Comparison of ENCODE assay signal across 16 cellular contexts in genomic region chr18:21272016-21272582, GRCh38. TPM values are rescaled to one million over a fixed set of nuclear protein-coding genes. Genes with fewer than 3 reads are reported as not detected.
DNase-seq lines count a peak whose midpoint lies in the region; ATAC-seq, FAIRE-seq and TF ChIP-seq lines count a peak whose summit lies in the region.
"Had no signal": no experiment of that assay in that cellular context is flagged by ENCODE, and none has a peak within 500 bp of the region (broad histone marks: within the 10 kb centered on the region; RNA-seq: fewer than 3 reads in every experiment).

No MANE protein-coding gene starts in this region.

- DNase-seq in D721Med (ENCODE audit: insufficient read length, low spot score) (no peak), LHCN-M2 (ENCODE audit: low read depth) (peak; percentile 58), dermis blood vessel endothelial cell (peak; percentile 53), neural crest cell (ENCODE audit: low read depth, low spot score) (no peak), vagina (ENCODE audit: extremely low spot score in 2 of 2) (no peak), aorta (no peak), H7 (no peak)
- DNase-seq: AML-193; CD4-positive, alpha-beta T cell; NCI-H1048; NCI-H2227 treated with DMSO at 0.1 percent for 48 hours; NCI-H526; OCI-M1; RPMI8226 had no signal

- H3K4me1 ChIP-seq in vagina = no peaks in the 10 kb centered on the region
- H3K4me1 ChIP-seq in aorta (ENCODE audit: control insufficient read depth in 1 of 2, insufficient read depth in 2 of 2, low read length in 2 of 2) = no peaks in the 10 kb centered on the region

- H3K36me3 ChIP-seq in vagina (no peaks in the 10 kb centered on the region), aorta (ENCODE audit: control insufficient read depth in 1 of 2, insufficient read depth in 2 of 2, low read length in 1 of 2) (no peaks in the 10 kb centered on the region), H7 (replicated peaks; ENCODE audit: control insufficient read depth, insufficient read depth, low read length) (no peaks in the 10 kb centered on the region)

- FAIRE-seq in D721Med (lab: Jason Lieb, UNC) = peak; percentile 79
- FAIRE-seq: H1 had no signal

- peaks cover 8% of the 10 kb centered on the region for H3K9me3 Mint-ChIP-seq in neural crest cell
- H3K9me3 Mint-ChIP-seq: CD4-positive, alpha-beta T cell had no signal

- no peaks in the 10 kb centered on the region for H3K27me3 Mint-ChIP-seq in neural crest cell (ENCODE audit: low read depth)
- H3K27me3 Mint-ChIP-seq: CD4-positive, alpha-beta T cell had no signal

- no peaks in the 10 kb centered on the region for H3K9me3 ChIP-seq in vagina
- no peaks in the 10 kb centered on the region for H3K9me3 ChIP-seq in aorta (ENCODE audit: control insufficient read depth, low read length)

- ATAC-seq in aorta (ENCODE audit: low FRiP score) (no peak), GM21825 (IDR thresholded peaks at IDR 0.05; ENCODE audit: unreplicated experiment) (no peak)

- H3K27ac ChIP-seq in vagina (no peak overlapping the region), aorta (ENCODE audit: low read depth in 1 of 2, low read length in 2 of 2) (no peak overlapping the region)

- H3K4me3 ChIP-seq in vagina (no peak overlapping the region), aorta (ENCODE audit: low read length in 2 of 2) (no peak overlapping the region), H7 (ENCODE audit: insufficient read depth, low read depth, low read length) (no peak overlapping the region)

- peaks cover 13% of the 10 kb centered on the region for H3K36me3 Mint-ChIP-seq in neural crest cell (ENCODE audit: low read depth)

- TF ChIP-seq POLR2A in vagina (IDR thresholded peaks at IDR 0.05) = no peak

- intact Hi-C loops in vagina (cut with DNase I) = no loop called here
- intact Hi-C loops in aorta (cut with DNase I) = no loop called here

- H3K27ac Mint-ChIP-seq in neural crest cell (ENCODE audit: unreplicated experiment) = peak overlapping the region; percentile 68
- H3K27ac Mint-ChIP-seq: CD4-positive, alpha-beta T cell had no signal

- H3K4me3 Mint-ChIP-seq in neural crest cell = no peak overlapping the region
- H3K4me3 Mint-ChIP-seq: CD4-positive, alpha-beta T cell had no signal

- peaks cover 34% of the 10 kb centered on the region for H3K4me1 Mint-ChIP-seq in neural crest cell

- H3K27me3 ChIP-seq in vagina (no peaks in the 10 kb centered on the region), aorta (ENCODE audit: control insufficient read depth in 1 of 2, insufficient read depth in 2 of 2, low read length in 1 of 2) (no peaks in the 10 kb centered on the region), H7 (ENCODE audit: control insufficient read depth, insufficient read depth, low read length) (no peaks in the 10 kb centered on the region)

- TF ChIP-seq CTCF in D721Med (IDR thresholded peaks at IDR 0.05; ENCODE audit: insufficient read depth, missing control alignments) (no peak), neural crest cell (conservative IDR thresholded peaks at IDR 0.05) (no peak), vagina (IDR thresholded peaks at IDR 0.05) (no peak)

- 76 to 78% methylated on average over 5 of the region's 5 CpGs for WGBS in aorta, 2 donors

RNA-seq across cellular contexts. Expression of gene GREB1L, which starts 30.1 kb away (rescaled TPM):
- total RNA-seq in LHCN-M2 (2014; rRNA removed) (15.2 and 17.4 TPM in 2 replicates), dermis blood vessel endothelial cell (4.9 and 10.1 TPM in 2 replicates), neural crest cell (74.8 and 80.5 TPM in 2 replicates), vagina (0.98 TPM), aorta (1 to 10 TPM; 5.1 to 6.0 TPM)
- polyA plus RNA-seq in LHCN-M2 (2012) = 4.6 TPM
- 1 to 10 TPM; 1.1 to 2.6 TPM for polyA plus RNA-seq in aorta
- total RNA-seq in H7 (2014; rRNA removed; shearing (Covaris generic)) = 0.03 TPM in 1 of 2 replicates, not detected in the other
- total RNA-seq: CD4-positive, alpha-beta T cell had no signal

Comparison
In these comparisons a context has a peak if more than half of its experiments do, and no peak if none do; other contexts are left out.
1. DNase-seq: peak in LHCN-M2 (single experiment) and dermis blood vessel endothelial cell (single experiment); none in D721Med (single experiment), neural crest cell (single experiment), vagina (0 of 2), aorta (0 of 2) and H7 (single experiment).